ENCODE assay signal across 14 cellular contexts in genomic region chr2:180523629-180524340, GRCh38.
A peak's percentile ranks its signal among the peaks of the same experiment; 100 is the strongest.
DNase-seq lines count a peak whose midpoint lies in the region; ATAC-seq and TF ChIP-seq lines count a peak whose summit lies in the region.
"Had no signal": no experiment of that assay in that cellular context is flagged by ENCODE, and none has a peak within 500 bp of the region (broad histone marks: within the 10 kb centered on the region; RNA-seq: fewer than 3 reads in every experiment).

No MANE protein-coding gene starts in this region.

- no peak for ATAC-seq in activated CD4-positive, alpha-beta T cell treated with anti-CD3 and anti-CD28 coated beads for 36 hours
- ATAC-seq: effector memory CD8-positive, alpha-beta T cell; GM12878 had no signal

- CTCF ChIA-PET in SK-N-SH (lab: Yijun Ruan, JAX) = no interaction called here
- CTCF ChIA-PET in activated CD4-positive, alpha-beta T cell treated with anti-CD3 and anti-CD28 coated beads for 36 hours (lab: Charles Lee) = interaction anchor here (0.6 kb wide), 1 partner anchor 48 kb away, joined by 3 read pairs; no protein-coding TSS in a partner anchor

- peak overlapping the region; percentile 52; the same call in 1 of the 2 replicates for H2AFZ ChIP-seq in SK-N-SH (ENCODE audit: low read depth)

- no peaks in the 10 kb centered on the region for H3K79me2 ChIP-seq in SK-N-SH (ENCODE audit: insufficient read depth)

- H3K4me1 Mint-ChIP-seq in activated CD4-positive, alpha-beta T cell treated with anti-CD3 and anti-CD28 coated beads for 36 hours = no peaks in the 10 kb centered on the region
- H3K4me1 Mint-ChIP-seq: activated naive CD4-positive, alpha-beta T cell treated with anti-CD3 and anti-CD28 coated beads, Interleukin-2, amount 50 U/mL, for 24 hours; immature natural killer cell had no signal

- intact Hi-C loops in activated CD4-positive, alpha-beta T cell treated with anti-CD3 and anti-CD28 coated beads for 36 hours (cut with DNase I, micrococcal nuclease) = no loop called here

- DNase-seq in A172 (ENCODE audit: low spot score) (peak; percentile 93), HCEC 1CT (peak; percentile 96), SK-N-SH (no peak), foreskin fibroblast (peak; percentile 95 to 96), NCI-H2029 treated with DMSO at 0.1 percent for 48 hours (lab: John Stamatoyannopoulos, UW) (no peak), SHP77 (lab: John Stamatoyannopoulos, UW) (no peak)
- no peak for DNase-seq in activated CD4-positive, alpha-beta T cell treated with anti-CD3 and anti-CD28 coated beads for 36 hours
- DNase-seq in stimulated activated CD4-positive, alpha-beta T cell treated with anti-CD3 and anti-CD28 coated beads, Interleukin-4, amount 100 ng/mL, for 4 hours = no peak
- DNase-seq: BE2C; effector memory CD8-positive, alpha-beta T cell; immature natural killer cell had no signal

- TF ChIP-seq EP300 in SK-N-SH (IDR thresholded peaks at IDR 0.05; ENCODE audit: borderline replicate concordance in 1 of 2, low read depth in 1 of 2, low read length in 1 of 2) = no peak

- H3F3A ChIP-seq in SK-N-SH (replicated peaks; ENCODE audit: insufficient read depth) = no peaks in the 10 kb centered on the region

- H3K27ac ChIP-seq in SK-N-SH (ENCODE audit: low read depth in 2 of 2, low read length in 1 of 2) = peak overlapping the region in 1 of 2 experiments; percentile 68; a peak in 2 of 4 replicates

- H3K36me3 ChIP-seq in SK-N-SH (replicated peaks in 1 of 2; ENCODE audit: control insufficient read depth in 1 of 2, insufficient read depth in 2 of 2, low read length in 1 of 2) = no peaks in the 10 kb centered on the region
- H3K36me3 ChIP-seq: BE2C had no signal

- H3K27me3 Mint-ChIP-seq in activated CD4-positive, alpha-beta T cell treated with anti-CD3 and anti-CD28 coated beads for 36 hours = no peaks in the 10 kb centered on the region
- H3K27me3 Mint-ChIP-seq: activated naive CD4-positive, alpha-beta T cell treated with anti-CD3 and anti-CD28 coated beads, Interleukin-2, amount 50 U/mL, for 24 hours had no signal

- WGBS in SK-N-SH (ENCODE audit: low lambda C conversion rate) = 60% methylated on average over 6 of the region's 6 CpGs

- no peak for TF ChIP-seq RAD21 in SK-N-SH (IDR thresholded peaks at IDR 0.05; ENCODE audit: low read length)

- H3K4me2 ChIP-seq in SK-N-SH = peak overlapping the region; percentile 4; the same call in 1 of the 2 replicates

- H3K36me3 Mint-ChIP-seq in activated CD4-positive, alpha-beta T cell treated with anti-CD3 and anti-CD28 coated beads for 36 hours (ENCODE audit: low read depth) = no peaks in the 10 kb centered on the region
- H3K36me3 Mint-ChIP-seq: activated naive CD4-positive, alpha-beta T cell treated with anti-CD3 and anti-CD28 coated beads, Interleukin-2, amount 50 U/mL, for 24 hours; IgD-negative memory B cell; immature natural killer cell had no signal

- TF ChIP-seq CTCF in SK-N-SH (IDR thresholded peaks at IDR 0.05) (no peak), foreskin fibroblast (IDR thresholded peaks at IDR 0.05; ENCODE audit: low read depth, low read length) (no peak)

- POLR2A ChIA-PET in SK-N-SH (lab: Yijun Ruan, JAX) = no interaction called here
- POLR2A ChIA-PET in activated CD4-positive, alpha-beta T cell treated with anti-CD3 and anti-CD28 coated beads for 36 hours (lab: Charles Lee) = no interaction called here

- no peaks in the 10 kb centered on the region for H3K27me3 ChIP-seq in SK-N-SH (ENCODE audit: insufficient read depth)
- H3K27me3 ChIP-seq: BE2C had no signal

- no peaks in the 10 kb centered on the region for H3K9me2 ChIP-seq in SK-N-SH

- H3K9me3 ChIP-seq in SK-N-SH = no peaks in the 10 kb centered on the region
- H3K9me3 ChIP-seq: BE2C had no signal

- peak overlapping the region; percentile 7; the same call in 1 of the 2 replicates for H3K9ac ChIP-seq in SK-N-SH

- H3K9me3 Mint-ChIP-seq in activated CD4-positive, alpha-beta T cell treated with anti-CD3 and anti-CD28 coated beads for 36 hours (ENCODE audit: low read depth) = no peaks in the 10 kb centered on the region
- H3K9me3 Mint-ChIP-seq: activated naive CD4-positive, alpha-beta T cell treated with anti-CD3 and anti-CD28 coated beads, Interleukin-2, amount 50 U/mL, for 24 hours; effector memory CD8-positive, alpha-beta T cell; IgD-negative memory B cell had no signal

- peaks cover 0 to 7% of the 10 kb centered on the region in 2 experiments; a peak in 2 of 4 replicates for H3K4me1 ChIP-seq in SK-N-SH (ENCODE audit: control insufficient read depth in 1 of 2, insufficient read depth in 2 of 2, low read depth in 1 of 2, low read length in 1 of 2)
- H3K4me1 ChIP-seq: BE2C had no signal

- H3K27ac Mint-ChIP-seq in activated CD4-positive, alpha-beta T cell treated with anti-CD3 and anti-CD28 coated beads for 36 hours = no peak overlapping the region
- H3K27ac Mint-ChIP-seq: activated naive CD4-positive, alpha-beta T cell treated with anti-CD3 and anti-CD28 coated beads, Interleukin-2, amount 50 U/mL, for 24 hours; effector memory CD8-positive, alpha-beta T cell; IgD-negative memory B cell; immature natural killer cell had no signal

- no peaks in the 10 kb centered on the region for H4K20me1 ChIP-seq in SK-N-SH (ENCODE audit: insufficient read depth)

- H3K4me3 Mint-ChIP-seq in activated CD4-positive, alpha-beta T cell treated with anti-CD3 and anti-CD28 coated beads for 36 hours = no peak overlapping the region
- H3K4me3 Mint-ChIP-seq: activated naive CD4-positive, alpha-beta T cell treated with anti-CD3 and anti-CD28 coated beads, Interleukin-2, amount 50 U/mL, for 24 hours; effector memory CD8-positive, alpha-beta T cell; IgD-negative memory B cell; immature natural killer cell had no signal

- no peak overlapping the region for H3K4me3 ChIP-seq in SK-N-SH (ENCODE audit: low read depth in 2 of 2, low read length in 1 of 2)
- no peak overlapping the region for H3K4me3 ChIP-seq in foreskin fibroblast (ENCODE audit: low read depth in 1 of 2, low read length in 2 of 2)
- H3K4me3 ChIP-seq: GM12878 had no signal

TF ChIP-seq in SK-N-SH, 30 proteins besides CTCF, POLR2A, EP300 and RAD21:
- TF ChIP-seq PBX3 (IDR thresholded peaks at IDR 0.05) (peak; percentile 53), MEF2A (IDR thresholded peaks at IDR 0.05; ENCODE audit: borderline replicate concordance, low read depth) (no peak), NRF1 (IDR thresholded peaks at IDR 0.05; ENCODE audit: low read depth, low read length) (no peak), USF2 (IDR thresholded peaks at IDR 0.05; ENCODE audit: borderline replicate concordance, low read depth, low read length) (no peak), YY1 (IDR thresholded peaks at IDR 0.05; ENCODE audit: low read depth) (no peak), FOSL2 (IDR thresholded peaks at IDR 0.05; ENCODE audit: borderline replicate concordance, low read depth) (peak; percentile 46; the same call in 1 of the 2 replicates), TCF12 (IDR thresholded peaks at IDR 0.05) (peak; percentile 9; the same call in 1 of the 2 replicates)
TF ChIP-seq in SK-N-SH: peak in this region for 3.

Comparison
In these comparisons a context has a peak if more than half of its experiments do, and no peak if none do; other contexts are left out.
1. DNase-seq: peak in A172 (single experiment), HCEC 1CT (single experiment) and foreskin fibroblast (2 of 2); none in SK-N-SH (single experiment), activated CD4-positive, alpha-beta T cell treated with anti-CD3 and anti-CD28 coated beads for 36 hours (single experiment), stimulated activated CD4-positive, alpha-beta T cell treated with anti-CD3 and anti-CD28 coated beads, Interleukin-4, amount 100 ng/mL, for 4 hours (0 of 2), NCI-H2029 treated with DMSO at 0.1 percent for 48 hours (single experiment) and SHP77 (0 of 2).